1 cellular context compared by ENCODE assay signal in genomic region chr16:88718178-88718577, GRCh38.
TF ChIP-seq lines count a peak whose summit lies in the region.

No MANE protein-coding gene starts in this region.

TF ChIP-seq in K562, 482 proteins besides CTCF, POLR2A, EP300 and RAD21:
- TF ChIP-seq MYBL2 (IDR thresholded peaks at IDR 0.05; ENCODE audit: low read depth) (no peak), MYBL2 (CRISPR knock-in tag; IDR thresholded peaks at IDR 0.05; ENCODE audit: borderline replicate concordance) (no peak), NR2C2 (CRISPR knock-in tag; IDR thresholded peaks at IDR 0.05) (no peak), NR2C2 (tag; IDR thresholded peaks at IDR 0.05) (no peak), MYNN (IDR thresholded peaks at IDR 0.05) (no peak), MYNN (CRISPR knock-in tag; IDR thresholded peaks at IDR 0.05) (no peak), ZNF274 (IDR thresholded peaks at IDR 0.05; ENCODE audit: borderline replicate concordance, low read depth, low read length) (no peak), SUPT5H (IDR thresholded peaks at IDR 0.05) (peak; percentile 40; the same call in 1 of the 2 replicates), RBM22 (IDR thresholded peaks at IDR 0.05; ENCODE audit: low read depth, low read length, poor library complexity, severe bottlenecking) (peak; percentile 90), GTF2F1 (IDR thresholded peaks at IDR 0.05; ENCODE audit: low read depth, low read length) (no peak), POLR2G (IDR thresholded peaks at IDR 0.05; ENCODE audit: low read depth, low read length) (peak; percentile 65), POLR2AphosphoS2 (IDR thresholded peaks at IDR 0.05; ENCODE audit: low read length) (0 out of 2 replicates have a peak, but pooled peaks have one; percentile 35)
